32 cellular contexts compared by ENCODE assay signal in genomic region chr17:38410201-38410600, GRCh38.
"Had no signal": no experiment of that assay in that cellular context is flagged by ENCODE, and none has a peak within 500 bp of the region (broad histone marks: within the 10 kb centered on the region; RNA-seq: fewer than 3 reads in every experiment).

No MANE protein-coding gene starts in this region.

- H3K9ac ChIP-seq: neural progenitor cell had no signal

- H3K27ac ChIP-seq: heart right ventricle, lower lobe of right lung, neural progenitor cell, pancreas, prostate gland, stomach, testis, thyroid gland, transverse colon, upper lobe of left lung, vagina had no signal

- H3K36me3 ChIP-seq: heart right ventricle, lower lobe of right lung, neural progenitor cell, pancreas, prostate gland, stomach, thyroid gland, transverse colon, upper lobe of left lung, vagina had no signal

- H3K4me1 ChIP-seq: pancreas, prostate gland, testis had no signal

- FAIRE-seq: keratinocyte, pancreas, small intestine had no signal

- H3K9me3 ChIP-seq: heart right ventricle, lower lobe of right lung, pancreas, prostate gland, stomach, testis, thyroid gland, transverse colon, upper lobe of left lung, vagina had no signal

- DNase-seq: heart right ventricle; hippocampal formation; kidney glomerular epithelial cell; left cardiac atrium; left ventricle myocardium superior; lower lobe of right lung; mammary epithelial cell; mesenchymal stem cell; naive B cell; nephron progenitor cell; posterior cingulate gyrus; retina; right cardiac atrium; small intestine; stimulated activated CD4-positive, alpha-beta T cell treated with anti-CD3 and anti-CD28 coated beads, Interleukin-1b, Interleukin-23, amount 100 ng/mL, for 48 hours; stimulated activated CD4-positive, alpha-beta T cell treated with anti-CD3 and anti-CD28 coated beads, Interleukin-2, amount 100 ng/mL, for 48 hours; stimulated activated CD4-positive, alpha-beta T cell treated with anti-CD3 and anti-CD28 coated beads, Interleukin-4, amount 100 ng/mL, for 4 hours; stimulated activated CD8-positive, alpha-beta memory T cell treated with anti-CD3 and anti-CD28 coated beads, Interleukin-4, amount 100 ng/mL, for 48 hours; stimulated activated naive B cell treated with anti-CD40 and anti-IgM and Interleukin-4, amounts not matched to agents 10 μg/mL and 1 μg/mL and 100 μg/mL, for 72 hours; stimulated activated naive CD8-positive, alpha-beta T cell treated with anti-CD3 and anti-CD28 coated beads, Interleukin-15, Interleukin-2, amounts not matched to agents 100 U/mL and 50 U/mL, for 24 hours; stomach; testis; thyroid gland; transverse colon had no signal

- ATAC-seq: heart right ventricle; left cardiac atrium; left lobe of liver; left ventricle myocardium superior; lower lobe of right lung; pancreas; right cardiac atrium; sciatic nerve; stimulated activated naive B cell treated with anti-CD40 and anti-IgM and Interleukin-4, amounts not matched to agents 10 μg/mL and 1 μg/mL and 100 μg/mL, for 72 hours; stimulated activated naive CD8-positive, alpha-beta T cell treated with anti-CD3 and anti-CD28 coated beads, Interleukin-15, Interleukin-2, amounts not matched to agents 100 U/mL and 50 U/mL, for 24 hours had no signal

- H2AFZ ChIP-seq: neural progenitor cell had no signal

- H3K27me3 ChIP-seq: neural progenitor cell, pancreas, testis, thyroid gland, upper lobe of left lung, vagina had no signal

- H3K4me2 ChIP-seq: neural progenitor cell had no signal

- H3K4me3 ChIP-seq: heart right ventricle, lower lobe of right lung, neural progenitor cell, pancreas, prostate gland, stomach, testis, thyroid gland, transverse colon, upper lobe of left lung, vagina had no signal
